ENCODE assay signal across 39 cellular contexts in genomic region chr14:94505206-94505605, GRCh38. TPM values are rescaled to one million over a fixed set of nuclear protein-coding genes. Genes with fewer than 3 reads are reported as not detected.
"Had no signal": no experiment of that assay in that cellular context is flagged by ENCODE, and none has a peak within 500 bp of the region (broad histone marks: within the 10 kb centered on the region; RNA-seq: fewer than 3 reads in every experiment).

No MANE protein-coding gene starts in this region.

- H3K27ac ChIP-seq: KMS-11 had no signal

- H3K9ac ChIP-seq: KMS-11 had no signal

- H3K4me2 ChIP-seq: KMS-11 had no signal

- H3K9me3 ChIP-seq: MG63 had no signal

- H3K4me3 ChIP-seq: MG63 had no signal

- H3K27me3 ChIP-seq: MG63 had no signal

- H3K36me3 ChIP-seq: MG63 had no signal

- DNase-seq: Karpas-422, Kasumi-1, KG1, MG63, MM.1S, MV-4-11, NCI-H1048, NCI-H1092, NCI-H1092 treated with DMSO at 0.1 percent for 48 hours, NCI-H1105, NCI-H1105 treated with DMSO at 0.1 percent for 48 hours, NCI-H1417, NCI-H1417 treated with DMSO at 0.1 percent for 48 hours, NCI-H1436, NCI-H1436 treated with DMSO at 0.1 percent for 48 hours, NCI-H146, NCI-H1694, NCI-H1694 treated with DMSO at 0.1 percent for 48 hours, NCI-H187, NCI-H187 treated with DMSO at 0.1 percent for 48 hours, NCI-H1930, NCI-H2029, NCI-H2029 treated with DMSO at 0.1 percent for 48 hours, NCI-H2081, NCI-H2081 treated with DMSO at 0.1 percent for 48 hours, NCI-H2107, NCI-H2171 treated with DMSO at 0.1 percent for 48 hours, NCI-H2227 treated with DMSO at 0.1 percent for 48 hours, NCI-H226, NCI-H345, NCI-H446, NCI-H446 treated with DMSO at 0.1 percent for 48 hours, NCI-H510A, NCI-H510A treated with DMSO at 0.1 percent for 48 hours had no signal

RNA-seq across cellular contexts. Expression of gene SERPINA12, which starts 4.1 kb away (rescaled TPM):
- total RNA-seq: LHCN-M2, M059J, MCF 10A, NCI-H460 had no signal

RNA-seq across cellular contexts. Expression of gene SERPINA9, which starts 29.2 kb away (rescaled TPM):
- total RNA-seq: LHCN-M2, M059J, MCF 10A, NCI-H460 had no signal

RNA-seq across cellular contexts. Expression of gene SERPINA11, which starts 52.6 kb away (rescaled TPM):
- total RNA-seq: LHCN-M2, M059J, MCF 10A, NCI-H460 had no signal

RNA-seq across cellular contexts. Expression of gene SERPINA4, which starts 56.0 kb away (rescaled TPM):
- total RNA-seq: LHCN-M2, M059J, MCF 10A, NCI-H460 had no signal
